8 cellular contexts compared by ENCODE assay signal in genomic region chr19:11849264-11849615, GRCh38. TPM values are rescaled to one million over a fixed set of nuclear protein-coding genes. Genes with fewer than 3 reads are reported as not detected.
DNase-seq lines count a peak whose midpoint lies in the region; ATAC-seq and TF ChIP-seq lines count a peak whose summit lies in the region.

No MANE protein-coding gene starts in this region.

- ATAC-seq in lung (ENCODE audit: insufficient read depth, low FRiP score) (no peak), HG03565 (IDR thresholded peaks at IDR 0.05; ENCODE audit: unreplicated experiment) (no peak)

- H3K4me1 ChIP-seq in HUES48 (ENCODE audit: control insufficient read depth, insufficient read depth, low read length) (no peaks in the 10 kb centered on the region), lung (ENCODE audit: control insufficient read depth in 2 of 2, insufficient read depth in 2 of 2, low read length in 2 of 2) (peaks cover 2 to 5% of the 10 kb centered on the region in 2 donors), transverse colon (peaks cover 2 to 18% (median 3%) of the 10 kb centered on the region in 4 donors)

- WGBS in lung, 2 donors, result 5 to 15% methylated on average over 8 of the region's 8 CpGs
- WGBS in transverse colon (ENCODE audit: low coverage in 1 of 2), 2 donors, result 13 to 18% methylated on average over 8 of the region's 8 CpGs

- no peak for DNase-seq in GM12865 (ENCODE audit: low read depth)
- no peak for DNase-seq in astrocyte of the cerebellum (ENCODE audit: low read depth)
- DNase-seq in lung (ENCODE audit: low spot score), result no peak
- no peak for DNase-seq in transverse colon
- DNase-seq in cerebellar nuclear complex (lab: John Stamatoyannopoulos, UW), result no peak
- DNase-seq in HPDE6-E6E7 (ENCODE audit: extremely low spot score), result no peak

- H3K9ac ChIP-seq in HUES48 (ENCODE audit: low read depth, low read length), result no peak overlapping the region

- H3K36me3 ChIP-seq in HUES48 (ENCODE audit: control insufficient read depth, insufficient read depth, low read length) (no peaks in the 10 kb centered on the region), lung (ENCODE audit: control insufficient read depth in 2 of 2, insufficient read depth in 2 of 2, low read length in 2 of 2) (no peaks in the 10 kb centered on the region), transverse colon (no peaks in the 10 kb centered on the region)

- H3K9me3 ChIP-seq in HUES48 (ENCODE audit: control insufficient read depth, insufficient read depth, low read length), result peaks cover 46% of the 10 kb centered on the region
- no peaks in the 10 kb centered on the region for H3K9me3 ChIP-seq in lung (ENCODE audit: control insufficient read depth in 2 of 2, insufficient read depth in 1 of 2, low read length in 1 of 2)
- H3K9me3 ChIP-seq in transverse colon, result no peaks in the 10 kb centered on the region

- no peak for TF ChIP-seq EP300 in transverse colon (IDR thresholded peaks at IDR 0.05; ENCODE audit: low read depth)

- no peak for TF ChIP-seq POLR2A in transverse colon (IDR thresholded peaks at IDR 0.05)

- H3K4me3 ChIP-seq in GM12865 (ENCODE audit: low read depth, low read length) (peak overlapping the region; percentile 51), HUES48 (ENCODE audit: low read depth, low read length) (peak overlapping the region; percentile 29; the same call in 1 of the 2 replicates), astrocyte of the cerebellum (ENCODE audit: low read depth, low read length) (peak overlapping the region; percentile 49), lung (peak overlapping the region; percentile 65), transverse colon (peak overlapping the region; percentile 43 to 78 (median 55))

- H3K27ac ChIP-seq in HUES48 (ENCODE audit: low read depth, low read length) (no peak overlapping the region), lung (ENCODE audit: low read depth in 1 of 2, low read length in 1 of 2) (peak overlapping the region in 1 of 2 donors; percentile 81), transverse colon (peak overlapping the region; percentile 70 to 78 (median 74))

- TF ChIP-seq CTCF in GM12865 (IDR thresholded peaks at IDR 0.05; ENCODE audit: insufficient read depth, low read depth, low read length, missing control alignments) (no peak), astrocyte of the cerebellum (IDR thresholded peaks at IDR 0.05; ENCODE audit: low read depth, low read length, missing control alignments) (no peak), lung (IDR thresholded peaks at IDR 0.05; ENCODE audit: control extremely low read depth, extremely low read depth) (no peak), transverse colon (IDR thresholded peaks at IDR 0.05) (no peak)

- H3K27me3 ChIP-seq in HUES48 (ENCODE audit: control insufficient read depth, insufficient read depth, low read length), result no peaks in the 10 kb centered on the region
- H3K27me3 ChIP-seq in lung (ENCODE audit: control insufficient read depth, insufficient read depth), result no peaks in the 10 kb centered on the region
- H3K27me3 ChIP-seq in transverse colon, result no peaks in the 10 kb centered on the region

- in situ Hi-C loops in astrocyte of the cerebellum (cut with HindIII; ENCODE audit: low sequenced_read_pairs) (no loop called here), transverse colon (cut with MboI; ENCODE audit: low pct_ligation_motif_present in 1 of 4, low pct_unique_long_range_greater_than_20kb in 1 of 4, low sequenced_read_pairs in 3 of 4) (no loop called here)

- intact Hi-C loops in transverse colon (cut with DNase I; ENCODE audit: low total_unique reads), result no loop called here

RNA-seq across cellular contexts. Expression of gene ZNF439, which starts 0.7 kb away (rescaled TPM):
- total RNA-seq in lung, result 10 to 100 TPM in 1 of 2 donors, 1 to 10 TPM in 1; 8.4 to 21.7 TPM
- polyA plus RNA-seq in lung, result 1 to 10 TPM; 2.5 to 7.5 TPM
- total RNA-seq in transverse colon, result 10 to 100 TPM; 14.6 to 20.3 (median 16.0) TPM

RNA-seq across cellular contexts. Expression of gene ZNF440, which starts 35.2 kb away (rescaled TPM):
- total RNA-seq in lung, result 10 to 100 TPM; 25.7 to 42.0 TPM
- 1 to 10 TPM; 5.2 to 9.3 TPM for polyA plus RNA-seq in lung
- total RNA-seq in transverse colon, result 10 to 100 TPM; 44.1 to 51.3 (median 48.2) TPM

RNA-seq across cellular contexts. Expression of gene ZNF69, which starts 38.3 kb away (rescaled TPM):
- total RNA-seq in lung (10 to 100 TPM in 1 of 2 donors, 1 to 10 TPM in 1; 9.2 to 29.1 TPM), transverse colon (10 to 100 TPM; 27.4 to 42.6 (median 29.9) TPM)
- polyA plus RNA-seq in lung, result 10 to 100 TPM in 1 of 2 donors, 1 to 10 TPM in 1; 2.0 to 10.4 TPM

RNA-seq across cellular contexts. Expression of gene ZNF491, which starts 50.9 kb away (rescaled TPM):
- 1 to 10 TPM; 2.5 to 4.9 TPM for total RNA-seq in lung
- 1 to 10 TPM in 1 of 2 donors, under 1 TPM in 1; 0.54 to 1.1 TPM for polyA plus RNA-seq in lung
- total RNA-seq in transverse colon, result 1 to 10 TPM in 2 of 4 donors, under 1 TPM in 1, not detected in 1; 0.75 to 3.1 (median 2.4) TPM
